In genomic region chr11:74493816-74494630, GRCh38 we compare ENCODE assay signal across 8 cellular contexts. TPM values are rescaled to one million over a fixed set of nuclear protein-coding genes. Genes with fewer than 3 reads are reported as not detected.
DNase-seq lines count a peak whose midpoint lies in the region; ATAC-seq and TF ChIP-seq lines count a peak whose summit lies in the region.

No MANE protein-coding gene starts in this region.

- intact Hi-C loops in activated CD4-positive, alpha-beta T cell treated with anti-CD3 and anti-CD28 coated beads, Interleukin-2, amount 10 ng/mL, durations not matched to agents 24 days and 14 days (cut with micrococcal nuclease), result loop anchor here (1.0 to 5.0 kb wide), 4 partner anchors 96 to 1187 kb away; partner anchors contain the start of genes ARHGEF17, PGM2L1, POLD3 and RNF169

- TF ChIP-seq RAD21 in neural cell (conservative IDR thresholded peaks at IDR 0.05), result no peak

- H3K27me3 ChIP-seq in NT2/D1 (ENCODE audit: insufficient read depth, insufficient read length) (no peaks in the 10 kb centered on the region), neural cell (ENCODE audit: insufficient read depth, low read depth, low read length) (no peaks in the 10 kb centered on the region)
- no peaks in the 10 kb centered on the region for H3K27me3 ChIP-seq in effector memory CD4-positive, alpha-beta T cell (replicated peaks; ENCODE audit: control insufficient read depth, insufficient read depth, low read length, poor library complexity, severe bottlenecking)

- no peak for TF ChIP-seq EP300 in neural cell (conservative IDR thresholded peaks at IDR 0.05; ENCODE audit: poor library complexity, severe bottlenecking)

- peak overlapping the region; percentile 72 for H3K27ac Mint-ChIP-seq in activated CD4-positive, alpha-beta T cell treated with anti-CD3 and anti-CD28 coated beads, Interleukin-2, amount 10 ng/mL, durations not matched to agents 24 days and 14 days

- peaks cover 4% of the 10 kb centered on the region for H3K4me1 ChIP-seq in NT2/D1 (ENCODE audit: insufficient read depth, insufficient read length)
- H3K4me1 ChIP-seq in effector memory CD4-positive, alpha-beta T cell (ENCODE audit: control insufficient read depth, insufficient read depth, low read length, poor library complexity, severe bottlenecking), result peaks cover 6% of the 10 kb centered on the region

- H3K4me1 Mint-ChIP-seq in activated CD4-positive, alpha-beta T cell treated with anti-CD3 and anti-CD28 coated beads, Interleukin-2, amount 10 ng/mL, durations not matched to agents 24 days and 14 days, result peaks cover 15% of the 10 kb centered on the region

- H3K27me3 Mint-ChIP-seq in activated CD4-positive, alpha-beta T cell treated with anti-CD3 and anti-CD28 coated beads, Interleukin-2, amount 10 ng/mL, durations not matched to agents 24 days and 14 days, result peaks cover 1% of the 10 kb centered on the region

- no peaks in the 10 kb centered on the region for H3F3A ChIP-seq in neural cell (ENCODE audit: insufficient read depth, low read length, poor library complexity, severe bottlenecking)

- H3K27ac ChIP-seq in effector memory CD4-positive, alpha-beta T cell (ENCODE audit: insufficient read depth, low read length, poor library complexity, severe bottlenecking), result peak overlapping the region; percentile 92
- peak overlapping the region; percentile 87 for H3K27ac ChIP-seq in neural cell (ENCODE audit: low read length)

- H3K36me3 Mint-ChIP-seq in activated CD4-positive, alpha-beta T cell treated with anti-CD3 and anti-CD28 coated beads, Interleukin-2, amount 10 ng/mL, durations not matched to agents 24 days and 14 days (ENCODE audit: low read depth), result peaks cover 2% of the 10 kb centered on the region

- no peak for TF ChIP-seq CTCF in neural cell (IDR thresholded peaks at IDR 0.05; ENCODE audit: poor library complexity, severe bottlenecking)

- H4K20me1 ChIP-seq in neural cell (ENCODE audit: insufficient read depth), result no peaks in the 10 kb centered on the region

- no peaks in the 10 kb centered on the region for H3K36me3 ChIP-seq in NT2/D1 (ENCODE audit: insufficient read depth, insufficient read length, low read length)
- H3K36me3 ChIP-seq in effector memory CD4-positive, alpha-beta T cell (ENCODE audit: control insufficient read depth, insufficient read depth, low read length), result no peaks in the 10 kb centered on the region
- no peaks in the 10 kb centered on the region for H3K36me3 ChIP-seq in neural cell (ENCODE audit: insufficient read depth, low read length)

- no peaks in the 10 kb centered on the region for H3K9me3 Mint-ChIP-seq in activated CD4-positive, alpha-beta T cell treated with anti-CD3 and anti-CD28 coated beads, Interleukin-2, amount 10 ng/mL, durations not matched to agents 24 days and 14 days

- ATAC-seq in HG02938 (IDR thresholded peaks at IDR 0.05; ENCODE audit: unreplicated experiment), result no peak

- DNase-seq in activated CD4-positive, alpha-beta T cell treated with anti-CD3 and anti-CD28 coated beads, Interleukin-2, amount 10 ng/mL, durations not matched to agents 24 days and 14 days, result no peak
- DNase-seq in activated CD4-positive, alpha-beta T cell treated with anti-CD3 and anti-CD28 coated beads, Interleukin-2, amount 50 U/mL, for 1 hour, result no peak
- DNase-seq in NT2/D1 (ENCODE audit: low read depth, low spot score) (peak; percentile 3), H4 (ENCODE audit: low spot score) (no peak)
- no peak for DNase-seq in effector memory CD4-positive, alpha-beta T cell
- DNase-seq in stimulated activated CD4-positive, alpha-beta T cell treated with anti-CD3 and anti-CD28 coated beads, Interleukin-4, amount 100 ng/mL, for 1 hour, result no peak

- H3K4me3 Mint-ChIP-seq in activated CD4-positive, alpha-beta T cell treated with anti-CD3 and anti-CD28 coated beads, Interleukin-2, amount 10 ng/mL, durations not matched to agents 24 days and 14 days, result peak overlapping the region; percentile 86

- H3K79me2 ChIP-seq in neural cell (replicated peaks; ENCODE audit: insufficient read depth, low read length), result no peaks in the 10 kb centered on the region

- peak overlapping the region; percentile 93 for H3K9ac ChIP-seq in NT2/D1 (ENCODE audit: insufficient read length, low read depth)
- peak overlapping the region; percentile 93 for H3K9ac ChIP-seq in neural cell (ENCODE audit: low read length)

- H3K4me2 ChIP-seq in neural cell (ENCODE audit: low read length), result peak overlapping the region; percentile 68

- peaks cover 22% of the 10 kb centered on the region; the same call in 1 of the 2 replicates for H3K9me3 ChIP-seq in NT2/D1 (ENCODE audit: insufficient read depth, low read length)
- H3K9me3 ChIP-seq in effector memory CD4-positive, alpha-beta T cell (ENCODE audit: control insufficient read depth, low read length), result no peaks in the 10 kb centered on the region
- no peaks in the 10 kb centered on the region for H3K9me3 ChIP-seq in neural cell (ENCODE audit: low read length)

- H3K4me3 ChIP-seq in NT2/D1 (ENCODE audit: insufficient read length, low read depth) (peak overlapping the region; percentile 85), neural cell (ENCODE audit: low read length) (peak overlapping the region; percentile 84)
- peak overlapping the region; percentile 84 for H3K4me3 ChIP-seq in effector memory CD4-positive, alpha-beta T cell (ENCODE audit: insufficient read depth, low read depth, low read length, poor library complexity, severe bottlenecking)

- H2AFZ ChIP-seq in neural cell (ENCODE audit: low read depth, low read length), result peak overlapping the region; percentile 83

- H3K9me2 ChIP-seq in neural cell (ENCODE audit: insufficient read depth, low read length), result no peaks in the 10 kb centered on the region

TF ChIP-seq in neural cell, 6 proteins besides CTCF, POLR2A, EP300 and RAD21:
- TF ChIP-seq REST (IDR thresholded peaks at IDR 0.05; ENCODE audit: borderline replicate concordance), result no peak
- TF ChIP-seq SMC3 (conservative IDR thresholded peaks at IDR 0.05; ENCODE audit: poor library complexity), result no peak
- no peak for TF ChIP-seq MXI1 (conservative IDR thresholded peaks at IDR 0.05; ENCODE audit: poor library complexity, severe bottlenecking)
- TF ChIP-seq EZH2 (IDR thresholded peaks at IDR 0.05; ENCODE audit: borderline replicate concordance, insufficient read depth, low read length, poor library complexity, severe bottlenecking), result no peak
- no peak for TF ChIP-seq TAF1 (IDR thresholded peaks at IDR 0.05; ENCODE audit: low read depth)
- TF ChIP-seq POLR2AphosphoS5 (IDR thresholded peaks at IDR 0.05), result no peak

RNA-seq across cellular contexts. Expression of gene LIPT2, which starts 0.5 kb away (rescaled TPM):
- total RNA-seq in activated CD4-positive, alpha-beta T cell treated with anti-CD3 and anti-CD28 coated beads, Interleukin-2, amount 10 ng/mL, durations not matched to agents 24 days and 14 days, result 3.1 and 4.7 TPM in 2 replicates
- 3.9 and 11.3 TPM in 2 replicates for polyA plus RNA-seq in neural cell
- 4.5 and 5.1 TPM in 2 replicates for polyA minus RNA-seq in neural cell
- total RNA-seq in H4 (2014; rRNA removed; shearing (Covaris generic)), result 8.7 and 10.3 TPM in 2 replicates

RNA-seq across cellular contexts. Expression of gene KCNE3, which starts 26.7 kb away (rescaled TPM):
- total RNA-seq in activated CD4-positive, alpha-beta T cell treated with anti-CD3 and anti-CD28 coated beads, Interleukin-2, amount 10 ng/mL, durations not matched to agents 24 days and 14 days, result not detected in 2 replicates
- polyA plus RNA-seq in neural cell, result not detected in 2 replicates
- not detected in 2 replicates for polyA minus RNA-seq in neural cell
- 0.08 TPM in 1 of 2 replicates, not detected in the other for total RNA-seq in H4 (2014; rRNA removed; shearing (Covaris generic))
